22 cellular contexts compared by ENCODE assay signal in the genomic region with DNA sequence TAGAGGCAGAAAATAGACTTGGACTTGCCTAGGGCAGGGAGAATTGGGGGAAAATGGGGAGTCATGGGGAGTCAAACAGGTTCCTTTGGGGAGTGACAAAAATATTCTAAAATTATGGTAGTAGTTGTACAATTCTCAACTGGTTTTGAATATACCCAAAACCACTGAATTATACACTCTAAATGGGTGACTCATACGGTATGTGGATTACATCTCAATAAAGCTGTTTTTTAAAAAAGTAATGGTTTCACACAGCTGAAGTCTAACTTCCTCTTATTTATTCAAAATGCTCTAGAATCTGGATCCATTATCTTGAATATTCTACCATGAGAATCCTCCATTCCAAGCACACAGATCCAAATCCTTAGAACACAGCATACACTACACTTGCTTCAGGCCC. TPM values are rescaled to one million over a fixed set of nuclear protein-coding genes. Genes with fewer than 3 reads are reported as not detected.
A peak's percentile ranks its signal among the peaks of the same experiment; 100 is the strongest.
DNase-seq lines count a peak whose midpoint lies in the region; ATAC-seq, FAIRE-seq and TF ChIP-seq lines count a peak whose summit lies in the region.
"Had no signal": no experiment of that assay in that cellular context is flagged by ENCODE, and none has a peak within 500 bp of the region (broad histone marks: within the 10 kb centered on the region; RNA-seq: fewer than 3 reads in every experiment).

No MANE protein-coding gene starts in this region.

- peaks cover 39% of the 10 kb centered on the region for H3K79me2 ChIP-seq in K562 (ENCODE audit: control insufficient read depth, insufficient read depth, low read length)

- TF ChIP-seq RAD21 in K562 (CRISPR knock-in tag; conservative IDR thresholded peaks at IDR 0.05 in 1 of 2, IDR thresholded peaks at IDR 0.05 in 1 of 2): no peak

- in situ Hi-C loops in K562 (cut with MboI): no loop called here

- TF ChIP-seq CTCF in K562 (IDR thresholded peaks at IDR 0.05 in 2 of 3, conservative IDR thresholded peaks at IDR 0.05 in 1 of 3; ENCODE audit: insufficient read depth in 2 of 3, low read depth in 1 of 3, low read length in 3 of 3): no peak
- no peak for TF ChIP-seq CTCF in psoas muscle (IDR thresholded peaks at IDR 0.05)

- DNase-seq in activated CD4-positive, alpha-beta memory T cell treated with anti-CD3 and anti-CD28 coated beads, Interleukin-2, amount 10 ng/mL, durations not matched to agents 7 days and 5 days: no peak
- DNase-seq in activated CD4-positive, alpha-beta memory T cell treated with anti-CD3 and anti-CD28 coated beads for 36 hours: no peak
- DNase-seq in NAMALWA (ENCODE audit: low spot score) (peak; percentile 31), K562 (ENCODE audit: extremely low read depth in 1 of 4, low spot score in 3 of 4) (no peak), psoas muscle (no peak), D341Med (ENCODE audit: low spot score) (no peak), HK-2 (ENCODE audit: unreplicated experiment) (no peak)
- no peak for DNase-seq in activated CD4-positive, alpha-beta T cell treated with anti-CD3 and anti-CD28 coated beads for 36 hours
- DNase-seq: activated naive CD4-positive, alpha-beta T cell treated with Interleukin-2 at 50 U/mL for 16 hours; body of pancreas; COR-L47; dorsolateral prefrontal cortex; esophagus squamous epithelium; heart right ventricle; NCI-H187 treated with DMSO at 0.1 percent for 48 hours; PC-3; stomach; T-cell had no signal

- WGBS in K562 (ENCODE audit: insufficient coverage, low coverage, missing lambda C conversion rate): 63% methylated on average over 1 of the region's 1 CpG
- 86 to 97% (median 96%) methylated on average over 1 of the region's 1 CpG for WGBS in psoas muscle, 3 donors

- no peak overlapping the region for H3K4me2 ChIP-seq in K562 (ENCODE audit: insufficient read depth, low read length)

- H2AFZ ChIP-seq in K562 (ENCODE audit: low read depth, low read length): no peak overlapping the region
- H2AFZ ChIP-seq: parathyroid adenoma had no signal

- peaks cover 56% of the 10 kb centered on the region for H3K36me3 Mint-ChIP-seq in activated CD4-positive, alpha-beta memory T cell treated with anti-CD3 and anti-CD28 coated beads, Interleukin-2, amount 10 ng/mL, durations not matched to agents 7 days and 5 days (ENCODE audit: low read depth)
- peaks cover 14% of the 10 kb centered on the region for H3K36me3 Mint-ChIP-seq in activated CD4-positive, alpha-beta memory T cell treated with anti-CD3 and anti-CD28 coated beads for 36 hours
- H3K36me3 Mint-ChIP-seq in activated CD4-positive, alpha-beta T cell treated with anti-CD3 and anti-CD28 coated beads for 36 hours (ENCODE audit: low read depth): peaks cover 47% of the 10 kb centered on the region

- no peaks in the 10 kb centered on the region for H3K27me3 Mint-ChIP-seq in activated CD4-positive, alpha-beta memory T cell treated with anti-CD3 and anti-CD28 coated beads, Interleukin-2, amount 10 ng/mL, durations not matched to agents 7 days and 5 days
- H3K27me3 Mint-ChIP-seq in activated CD4-positive, alpha-beta memory T cell treated with anti-CD3 and anti-CD28 coated beads for 36 hours: no peaks in the 10 kb centered on the region
- no peaks in the 10 kb centered on the region for H3K27me3 Mint-ChIP-seq in activated CD4-positive, alpha-beta T cell treated with anti-CD3 and anti-CD28 coated beads for 36 hours
- H3K27me3 Mint-ChIP-seq: T-cell had no signal

- H3K4me3 ChIP-seq in K562: no peak overlapping the region
- no peak overlapping the region for H3K4me3 ChIP-seq in psoas muscle
- H3K4me3 ChIP-seq: body of pancreas, dorsolateral prefrontal cortex, esophagus squamous epithelium, heart right ventricle, skin epidermis, stomach had no signal

- H3K9me1 ChIP-seq in K562 (ENCODE audit: control insufficient read depth, insufficient read depth, low read length): no peaks in the 10 kb centered on the region

- no peak for TF ChIP-seq POLR2A in K562 (conservative IDR thresholded peaks at IDR 0.05)

- H3K4me3 Mint-ChIP-seq in activated CD4-positive, alpha-beta memory T cell treated with anti-CD3 and anti-CD28 coated beads, Interleukin-2, amount 10 ng/mL, durations not matched to agents 7 days and 5 days: no peak overlapping the region
- H3K4me3 Mint-ChIP-seq in activated CD4-positive, alpha-beta memory T cell treated with anti-CD3 and anti-CD28 coated beads for 36 hours: no peak overlapping the region
- no peak overlapping the region for H3K4me3 Mint-ChIP-seq in activated CD4-positive, alpha-beta T cell treated with anti-CD3 and anti-CD28 coated beads for 36 hours
- H3K4me3 Mint-ChIP-seq: T-cell had no signal

- H4K20me1 ChIP-seq in K562 (replicated peaks; ENCODE audit: control insufficient read depth, insufficient read depth, low read length): no peaks in the 10 kb centered on the region

- peaks cover 16% of the 10 kb centered on the region for H3K4me1 Mint-ChIP-seq in activated CD4-positive, alpha-beta memory T cell treated with anti-CD3 and anti-CD28 coated beads, Interleukin-2, amount 10 ng/mL, durations not matched to agents 7 days and 5 days
- peaks cover 6% of the 10 kb centered on the region for H3K4me1 Mint-ChIP-seq in activated CD4-positive, alpha-beta memory T cell treated with anti-CD3 and anti-CD28 coated beads for 36 hours (ENCODE audit: low read depth)
- H3K4me1 Mint-ChIP-seq in activated CD4-positive, alpha-beta T cell treated with anti-CD3 and anti-CD28 coated beads for 36 hours: peaks cover 11% of the 10 kb centered on the region

- no TSS peak for BruUV-seq in K562 (replicated peaks; lab: Mats Ljungman, UMichigan)

- no peaks in the 10 kb centered on the region for H3K9me3 ChIP-seq in K562 (replicated peaks; ENCODE audit: control insufficient read depth, insufficient read depth, low read depth, low read length)
- H3K9me3 ChIP-seq in psoas muscle: no peaks in the 10 kb centered on the region
- H3K9me3 ChIP-seq: body of pancreas, esophagus squamous epithelium, heart right ventricle, stomach had no signal

- peak overlapping the region; percentile 16 for H3K27ac Mint-ChIP-seq in activated CD4-positive, alpha-beta memory T cell treated with anti-CD3 and anti-CD28 coated beads, Interleukin-2, amount 10 ng/mL, durations not matched to agents 7 days and 5 days
- no peak overlapping the region for H3K27ac Mint-ChIP-seq in activated CD4-positive, alpha-beta memory T cell treated with anti-CD3 and anti-CD28 coated beads for 36 hours
- no peak overlapping the region for H3K27ac Mint-ChIP-seq in activated CD4-positive, alpha-beta T cell treated with anti-CD3 and anti-CD28 coated beads for 36 hours
- H3K27ac Mint-ChIP-seq: T-cell had no signal

- TF ChIP-seq EP300 in K562 (IDR thresholded peaks at IDR 0.05; ENCODE audit: low read length): no peak

- CTCF ChIA-PET in activated CD4-positive, alpha-beta memory T cell treated with anti-CD3 and anti-CD28 coated beads, Interleukin-2, amount 10 ng/mL, durations not matched to agents 7 days and 5 days (lab: Charles Lee): no interaction called here
- CTCF ChIA-PET in activated CD4-positive, alpha-beta memory T cell treated with anti-CD3 and anti-CD28 coated beads for 36 hours (lab: Charles Lee): no interaction called here
- CTCF ChIA-PET in K562 (lab: Yijun Ruan, JAX; ENCODE audit: low intra/inter-chr PET ratio): no interaction called here
- CTCF ChIA-PET in activated CD4-positive, alpha-beta T cell treated with anti-CD3 and anti-CD28 coated beads for 36 hours (lab: Charles Lee): interaction anchor here (0.6 to 0.9 kb wide), 2 partner anchors 23 to 473 kb away, joined by 3 read pairs; no protein-coding TSS in a partner anchor

- no peaks in the 10 kb centered on the region for H3K9me3 Mint-ChIP-seq in activated CD4-positive, alpha-beta memory T cell treated with anti-CD3 and anti-CD28 coated beads, Interleukin-2, amount 10 ng/mL, durations not matched to agents 7 days and 5 days
- no peaks in the 10 kb centered on the region for H3K9me3 Mint-ChIP-seq in activated CD4-positive, alpha-beta memory T cell treated with anti-CD3 and anti-CD28 coated beads for 36 hours
- no peaks in the 10 kb centered on the region for H3K9me3 Mint-ChIP-seq in activated CD4-positive, alpha-beta T cell treated with anti-CD3 and anti-CD28 coated beads for 36 hours (ENCODE audit: low read depth)
- H3K9me3 Mint-ChIP-seq: T-cell had no signal

- peak; percentile 46 for ATAC-seq in K562
- no peak for ATAC-seq in psoas muscle
- no peak for ATAC-seq in activated CD4-positive, alpha-beta T cell treated with anti-CD3 and anti-CD28 coated beads for 36 hours
- ATAC-seq: body of pancreas, heart right ventricle, PC-3, T-cell had no signal

- H3K27ac ChIP-seq in K562 (ENCODE audit: extremely low read depth, low read depth, low read length): peak overlapping the region; percentile 2; the same call in 1 of the 3 replicates
- H3K27ac ChIP-seq in psoas muscle: peak overlapping the region; percentile 8
- H3K27ac ChIP-seq: body of pancreas, esophagus squamous epithelium, parathyroid adenoma, stomach had no signal

- intact Hi-C loops in activated CD4-positive, alpha-beta memory T cell treated with anti-CD3 and anti-CD28 coated beads for 36 hours (cut with micrococcal nuclease): no loop called here
- intact Hi-C loops in K562 (cut with micrococcal nuclease): no loop called here
- intact Hi-C loops in psoas muscle (cut with DNase I): no loop called here
- intact Hi-C loops in activated CD4-positive, alpha-beta T cell treated with anti-CD3 and anti-CD28 coated beads for 36 hours (cut with DNase I, micrococcal nuclease): no loop called here

- POLR2A ChIA-PET in activated CD4-positive, alpha-beta memory T cell treated with anti-CD3 and anti-CD28 coated beads, Interleukin-2, amount 10 ng/mL, durations not matched to agents 7 days and 5 days (lab: Charles Lee): no interaction called here
- POLR2A ChIA-PET in activated CD4-positive, alpha-beta memory T cell treated with anti-CD3 and anti-CD28 coated beads for 36 hours (lab: Charles Lee): interaction anchor here (1.4 kb wide), 1 partner anchor 10 kb away, joined by 3 read pairs; no protein-coding TSS in a partner anchor
- POLR2A ChIA-PET in K562 (lab: Yijun Ruan, JAX): interaction anchor here (0.7 to 0.8 kb wide), 2 partner anchors 10 to 12 kb away, joined by 3 to 5 read pairs; no protein-coding TSS in a partner anchor
- POLR2A ChIA-PET in activated CD4-positive, alpha-beta T cell treated with anti-CD3 and anti-CD28 coated beads for 36 hours (lab: Charles Lee): no interaction called here

- H3K9ac ChIP-seq in K562 (ENCODE audit: insufficient read depth in 1 of 2, low read depth in 2 of 2, low read length in 2 of 2): no peak overlapping the region
- H3K9ac ChIP-seq: parathyroid adenoma had no signal

- H3K36me3 ChIP-seq in K562 (ENCODE audit: control insufficient read depth, insufficient read depth, low read length): peaks cover 19% of the 10 kb centered on the region; the same call in 2 of the 3 replicates
- H3K36me3 ChIP-seq in psoas muscle (ENCODE audit: insufficient read depth in 1 of 2, low read depth in 1 of 2): peaks cover 0 to 37% of the 10 kb centered on the region in 2 donors

- H3K27me3 ChIP-seq in K562 (ENCODE audit: control insufficient read depth in 2 of 2, insufficient read depth in 2 of 2, low read length in 2 of 2): no peaks in the 10 kb centered on the region
- H3K27me3 ChIP-seq in psoas muscle (ENCODE audit: insufficient read depth in 3 of 3, low read length in 2 of 3): no peaks in the 10 kb centered on the region
- H3K27me3 ChIP-seq: body of pancreas, dorsolateral prefrontal cortex, esophagus squamous epithelium, heart right ventricle, stomach had no signal

- peaks cover 0 to 4% of the 10 kb centered on the region in 2 experiments; a peak in 2 of 5 replicates for H3K4me1 ChIP-seq in K562 (replicated peaks in 1 of 2; ENCODE audit: control insufficient read depth in 2 of 2, insufficient read depth in 2 of 2, low read length in 2 of 2)
- peaks cover 26% of the 10 kb centered on the region for H3K4me1 ChIP-seq in psoas muscle

- no peak for FAIRE-seq in K562 (lab: Jason Lieb, UNC)
- FAIRE-seq: A204.1, G401.6 had no signal

RNA-seq across cellular contexts. Expression of gene EIF4G3, which starts 11.1 kb away (rescaled TPM):
- total RNA-seq in activated CD4-positive, alpha-beta memory T cell treated with anti-CD3 and anti-CD28 coated beads, Interleukin-2, amount 10 ng/mL, durations not matched to agents 7 days and 5 days: 10 to 100 TPM; 48.1 to 49.2 TPM
- total RNA-seq in activated CD4-positive, alpha-beta memory T cell treated with anti-CD3 and anti-CD28 coated beads for 36 hours: 10 to 100 TPM; 39.9 to 42.7 TPM
- 99.6 and 192 TPM in 2 replicates for total RNA-seq in K562 (2011; cell fraction: chromatin; rRNA removed; ENCODE audit: low replicate concordance)
- total RNA-seq in K562 (2011; cell fraction: nucleolus; rRNA removed): 45.0 and 54.6 TPM in 2 replicates
- 105 and 159 TPM in 2 replicates for total RNA-seq in K562 (2011; cell fraction: nucleoplasm; rRNA removed)
- total RNA-seq in K562 (2014; rRNA removed) (19.0 and 19.7 TPM in 2 replicates), K562 (2014; rRNA removed; fragmentation: Illumina TruSeq; extraction: Trizol) (31.2 and 32.8 TPM in 2 replicates), K562 (2015; rRNA removed; fragmentation: Illumina TruSeq; extraction: Trizol) (29.7 and 33.1 TPM in 2 replicates), K562 (2021) (35.9 and 38.7 TPM in 2 replicates), psoas muscle (10 to 100 TPM; 38.7 to 58.1 (median 48.2) TPM)
- polyA plus RNA-seq in K562 (2011; rRNA removed) (32.1 and 39.1 TPM in 2 replicates), K562 (2014; fragmentation: Illumina TruSeq; extraction: Trizol) (34.5 and 40.5 TPM in 2 replicates), K562 (2014; fragmentation: Nextera tagmentation; extraction: Ambion mirVana) (10 to 100 TPM in 1 of 2 experiments, 1 to 10 TPM in 1; 6.7 to 10.1 TPM), K562 (2014; rRNA removed) (36.3 and 38.0 TPM in 2 replicates), psoas muscle (10 to 100 TPM; 11.3 to 58.1 (median 24.6) TPM)
- polyA plus RNA-seq in K562 (2011; cell fraction: cytosol; rRNA removed): 31.9 and 38.3 TPM in 2 replicates
- polyA plus RNA-seq in K562 (2011; cell fraction: nucleus; rRNA removed): 64.3 and 72.5 TPM in 2 replicates
- 25.9 and 36.4 TPM in 2 replicates for polyA plus RNA-seq in K562 (2012)
- polyA minus RNA-seq in K562 (2011; rRNA and poly(A)+ RNA removed): 39.2 and 45.5 TPM in 2 replicates
- polyA minus RNA-seq in K562 (2011; cell fraction: cytosol; rRNA and poly(A)+ RNA removed): 17.7 and 22.1 TPM in 2 replicates
- polyA minus RNA-seq in K562 (2011; cell fraction: nucleus; rRNA and poly(A)+ RNA removed): 27.6 and 40.3 TPM in 2 replicates
- 10 to 100 TPM; 47.0 to 55.0 TPM for total RNA-seq in activated CD4-positive, alpha-beta T cell treated with anti-CD3 and anti-CD28 coated beads for 36 hours

Comparison
In these comparisons a context has a peak if more than half of its experiments do, and no peak if none do; other contexts are left out.
1. POLR2A ChIA-PET loops: an anchor here in activated CD4-positive, alpha-beta memory T cell treated with anti-CD3 and anti-CD28 coated beads for 36 hours (1.4 kb wide) and K562 (0.7 to 0.8 kb wide); none called in activated CD4-positive, alpha-beta memory T cell treated with anti-CD3 and anti-CD28 coated beads, Interleukin-2, amount 10 ng/mL, durations not matched to agents 7 days and 5 days and activated CD4-positive, alpha-beta T cell treated with anti-CD3 and anti-CD28 coated beads for 36 hours.